Comparison of ENCODE assay signal across 1 cellular context in the genomic region with DNA sequence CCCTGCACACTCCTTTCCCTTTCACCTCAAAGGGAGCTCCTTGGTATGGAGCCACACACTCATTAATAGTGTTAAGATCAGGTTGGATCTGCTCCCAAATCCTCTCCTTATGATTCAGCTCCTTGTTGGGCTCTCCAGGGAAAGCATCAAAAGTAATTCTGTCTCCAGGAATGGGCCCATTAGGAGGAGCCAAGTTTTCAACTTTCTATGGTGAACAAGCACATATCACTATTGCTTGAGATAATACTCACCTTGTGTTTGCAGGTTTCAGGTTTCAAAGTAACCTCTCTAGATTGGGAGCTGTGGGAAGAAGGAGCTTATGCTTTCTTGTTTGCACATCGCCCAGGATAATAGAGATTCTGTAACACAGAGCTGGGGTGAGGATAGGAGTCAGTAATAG.
TF ChIP-seq lines count a peak whose summit lies in the region.

No MANE protein-coding gene starts in this region.

TF ChIP-seq in GM23338, 12 proteins besides CTCF, POLR2A, EP300 and RAD21:
- no peak for TF ChIP-seq NANOG (IDR thresholded peaks at IDR 0.05; ENCODE audit: borderline replicate concordance)
- TF ChIP-seq CREB1 (CRISPR knock-in tag; IDR thresholded peaks at IDR 0.05; ENCODE audit: low read depth) = no peak
- TF ChIP-seq JUNB (IDR thresholded peaks at IDR 0.05; ENCODE audit: unreplicated experiment) = no peak
- TF ChIP-seq EZH2phosphoT487 (IDR thresholded peaks at IDR 0.05; ENCODE audit: unreplicated experiment) = no peak
- TF ChIP-seq STAT1 (IDR thresholded peaks at IDR 0.05; ENCODE audit: unreplicated experiment) = no peak
- TF ChIP-seq EZH2 (IDR thresholded peaks at IDR 0.05; ENCODE audit: low read depth, unreplicated experiment) = no peak
- no peak for TF ChIP-seq POLR2AphosphoS5 (IDR thresholded peaks at IDR 0.05; ENCODE audit: low read depth)
- no peak for TF ChIP-seq ETS1 (IDR thresholded peaks at IDR 0.05)
- no peak for TF ChIP-seq REST (IDR thresholded peaks at IDR 0.05; ENCODE audit: unreplicated experiment)
- TF ChIP-seq, protein P1, sequence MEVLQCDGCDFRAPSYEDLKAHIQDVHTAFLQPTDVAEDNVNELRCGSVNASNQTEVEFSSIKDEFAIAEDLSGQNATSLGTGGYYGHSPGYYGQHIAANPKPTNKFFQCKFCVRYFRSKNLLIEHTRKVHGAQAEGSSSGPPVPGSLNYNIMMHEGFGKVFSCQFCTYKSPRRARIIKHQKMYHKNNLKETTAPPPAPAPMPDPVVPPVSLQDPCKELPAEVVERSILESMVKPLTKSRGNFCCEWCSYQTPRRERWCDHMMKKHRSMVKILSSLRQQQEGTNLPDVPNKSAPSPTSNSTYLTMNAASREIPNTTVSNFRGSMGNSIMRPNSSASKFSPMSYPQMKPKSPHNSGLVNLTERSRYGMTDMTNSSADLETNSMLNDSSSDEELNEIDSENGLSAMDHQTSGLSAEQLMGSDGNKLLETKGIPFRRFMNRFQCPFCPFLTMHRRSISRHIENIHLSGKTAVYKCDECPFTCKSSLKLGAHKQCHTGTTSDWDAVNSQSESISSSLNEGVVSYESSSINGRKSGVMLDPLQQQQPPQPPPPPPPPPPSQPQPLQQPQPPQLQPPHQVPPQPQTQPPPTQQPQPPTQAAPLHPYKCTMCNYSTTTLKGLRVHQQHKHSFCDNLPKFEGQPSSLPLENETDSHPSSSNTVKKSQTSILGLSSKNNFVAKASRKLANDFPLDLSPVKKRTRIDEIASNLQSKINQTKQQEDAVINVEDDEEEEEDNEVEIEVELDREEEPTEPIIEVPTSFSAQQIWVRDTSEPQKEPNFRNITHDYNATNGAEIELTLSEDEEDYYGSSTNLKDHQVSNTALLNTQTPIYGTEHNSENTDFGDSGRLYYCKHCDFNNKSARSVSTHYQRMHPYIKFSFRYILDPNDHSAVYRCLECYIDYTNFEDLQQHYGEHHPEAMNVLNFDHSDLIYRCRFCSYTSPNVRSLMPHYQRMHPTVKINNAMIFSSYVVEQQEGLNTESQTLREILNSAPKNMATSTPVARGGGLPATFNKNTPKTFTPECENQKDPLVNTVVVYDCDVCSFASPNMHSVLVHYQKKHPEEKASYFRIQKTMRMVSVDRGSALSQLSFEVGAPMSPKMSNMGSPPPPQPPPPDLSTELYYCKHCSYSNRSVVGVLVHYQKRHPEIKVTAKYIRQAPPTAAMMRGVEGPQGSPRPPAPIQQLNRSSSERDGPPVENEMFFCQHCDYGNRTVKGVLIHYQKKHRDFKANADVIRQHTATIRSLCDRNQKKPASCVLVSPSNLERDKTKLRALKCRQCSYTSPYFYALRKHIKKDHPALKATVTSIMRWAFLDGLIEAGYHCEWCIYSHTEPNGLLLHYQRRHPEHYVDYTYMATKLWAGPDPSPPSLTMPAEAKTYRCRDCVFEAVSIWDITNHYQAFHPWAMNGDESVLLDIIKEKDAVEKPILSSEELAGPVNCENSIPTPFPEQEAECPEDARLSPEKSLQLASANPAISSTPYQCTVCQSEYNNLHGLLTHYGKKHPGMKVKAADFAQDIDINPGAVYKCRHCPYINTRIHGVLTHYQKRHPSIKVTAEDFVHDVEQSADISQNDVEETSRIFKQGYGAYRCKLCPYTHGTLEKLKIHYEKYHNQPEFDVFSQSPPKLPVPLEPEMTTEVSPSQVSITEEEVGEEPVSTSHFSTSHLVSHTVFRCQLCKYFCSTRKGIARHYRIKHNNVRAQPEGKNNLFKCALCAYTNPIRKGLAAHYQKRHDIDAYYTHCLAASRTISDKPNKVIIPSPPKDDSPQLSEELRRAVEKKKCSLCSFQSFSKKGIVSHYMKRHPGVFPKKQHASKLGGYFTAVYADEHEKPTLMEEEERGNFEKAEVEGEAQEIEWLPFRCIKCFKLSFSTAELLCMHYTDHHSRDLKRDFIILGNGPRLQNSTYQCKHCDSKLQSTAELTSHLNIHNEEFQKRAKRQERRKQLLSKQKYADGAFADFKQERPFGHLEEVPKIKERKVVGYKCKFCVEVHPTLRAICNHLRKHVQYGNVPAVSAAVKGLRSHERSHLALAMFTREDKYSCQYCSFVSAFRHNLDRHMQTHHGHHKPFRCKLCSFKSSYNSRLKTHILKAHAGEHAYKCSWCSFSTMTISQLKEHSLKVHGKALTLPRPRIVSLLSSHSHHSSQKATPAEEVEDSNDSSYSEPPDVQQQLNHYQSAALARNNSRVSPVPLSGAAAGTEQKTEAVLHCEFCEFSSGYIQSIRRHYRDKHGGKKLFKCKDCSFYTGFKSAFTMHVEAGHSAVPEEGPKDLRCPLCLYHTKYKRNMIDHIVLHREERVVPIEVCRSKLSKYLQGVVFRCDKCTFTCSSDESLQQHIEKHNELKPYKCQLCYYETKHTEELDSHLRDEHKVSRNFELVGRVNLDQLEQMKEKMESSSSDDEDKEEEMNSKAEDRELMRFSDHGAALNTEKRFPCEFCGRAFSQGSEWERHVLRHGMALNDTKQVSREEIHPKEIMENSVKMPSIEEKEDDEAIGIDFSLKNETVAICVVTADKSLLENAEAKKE (CRISPR knock-in tag; IDR thresholded peaks at IDR 0.05) = no peak
